Comparison of ENCODE assay signal across 2 cellular contexts in genomic region chr22:20889025-20889704, GRCh38.
A peak's percentile ranks its signal among the peaks of the same experiment; 100 is the strongest.
TF ChIP-seq lines count a peak whose summit lies in the region.

No MANE protein-coding gene starts in this region.

TF ChIP-seq in K562, 482 proteins besides CTCF, POLR2A, EP300 and RAD21 (continues in another document):
- TF ChIP-seq KAT7 (CRISPR knock-in tag; IDR thresholded peaks at IDR 0.05; ENCODE audit: borderline replicate concordance) (no peak), ZZZ3 (IDR thresholded peaks at IDR 0.05) (no peak), CAMTA2 (CRISPR knock-in tag; conservative IDR thresholded peaks at IDR 0.05) (peak; percentile 90), CEBPG (CRISPR knock-in tag; IDR thresholded peaks at IDR 0.05) (no peak), CEBPG (tag; conservative IDR thresholded peaks at IDR 0.05 in 1 of 2, IDR thresholded peaks at IDR 0.05 in 1 of 2) (no peak), NR2C2 (CRISPR knock-in tag; IDR thresholded peaks at IDR 0.05) (no peak), NR2C2 (tag; IDR thresholded peaks at IDR 0.05) (peak; percentile 31; the same call in 1 of the 2 replicates), FOXA1 (IDR thresholded peaks at IDR 0.05; ENCODE audit: borderline replicate concordance) (no peak), ID3 (CRISPR knock-in tag; IDR thresholded peaks at IDR 0.05) (0 out of 2 replicates have a peak, but pooled peaks have one; percentile 65), ID3 (tag; IDR thresholded peaks at IDR 0.05) (no peak), SMAD2 (IDR thresholded peaks at IDR 0.05; ENCODE audit: low read depth, low read length) (no peak), MBD1 (CRISPR knock-in tag; IDR thresholded peaks at IDR 0.05) (no peak), HMG20B (CRISPR knock-in tag; IDR thresholded peaks at IDR 0.05) (0 out of 2 replicates have a peak, but pooled peaks have one; percentile 75), RCOR1 (IDR thresholded peaks at IDR 0.05; ENCODE audit: borderline replicate concordance in 1 of 2, low read depth in 2 of 2, low read length in 2 of 2) (no peak; a peak in 1 of 4 replicates), ZNF707 (CRISPR knock-in tag; conservative IDR thresholded peaks at IDR 0.05) (peak; percentile 7; the same call in 1 of the 2 replicates), THRB (CRISPR knock-in tag; conservative IDR thresholded peaks at IDR 0.05) (no peak), ZNF316 (IDR thresholded peaks at IDR 0.05) (peak; percentile 89), FOXP4 (CRISPR knock-in tag; IDR thresholded peaks at IDR 0.05; ENCODE audit: borderline replicate concordance) (no peak), MAFG (tag; conservative IDR thresholded peaks at IDR 0.05) (peak; percentile 66), MAFF (IDR thresholded peaks at IDR 0.05; ENCODE audit: low read length) (peak; percentile 82), CSDE1 (IDR thresholded peaks at IDR 0.05) (no peak), ZBTB9 (CRISPR knock-in tag; IDR thresholded peaks at IDR 0.05) (0 out of 2 replicates have a peak, but pooled peaks have one; percentile 6), SOX6 (IDR thresholded peaks at IDR 0.05) (0 out of 2 replicates have a peak, but pooled peaks have one; percentile 9), KLF1 (tag; IDR thresholded peaks at IDR 0.05) (no peak), ZNF408 (CRISPR knock-in tag; IDR thresholded peaks at IDR 0.05; ENCODE audit: low read depth) (0 out of 2 replicates have a peak, but pooled peaks have one; percentile 61)

TF ChIP-seq in liver, 16 proteins besides CTCF, POLR2A, EP300 and RAD21:
- peak; percentile 93 for TF ChIP-seq NR2F2 (IDR thresholded peaks at IDR 0.05)
- peak; percentile 76 to 84 for TF ChIP-seq HNF4A (conservative IDR thresholded peaks at IDR 0.05)
- no peak for TF ChIP-seq ZBTB33 (IDR thresholded peaks at IDR 0.05)
- peak; percentile 47 for TF ChIP-seq HNF4G (IDR thresholded peaks at IDR 0.05)
- peak; percentile 10 for TF ChIP-seq ATF3 (IDR thresholded peaks at IDR 0.05)
- TF ChIP-seq FOXA2 (IDR thresholded peaks at IDR 0.05): peak; percentile 1
- TF ChIP-seq TAF1 (conservative IDR thresholded peaks at IDR 0.05): no peak
- TF ChIP-seq FOXA1 (IDR thresholded peaks at IDR 0.05): no peak
- peak in 1 of 2 donors; percentile 36 for TF ChIP-seq JUND (IDR thresholded peaks at IDR 0.05)
- no peak for TF ChIP-seq GABPA (IDR thresholded peaks at IDR 0.05 in 1 of 2, conservative IDR thresholded peaks at IDR 0.05 in 1 of 2)
- no peak for TF ChIP-seq REST (IDR thresholded peaks at IDR 0.05)
- no peak for TF ChIP-seq EGR1 (IDR thresholded peaks at IDR 0.05; ENCODE audit: low read depth in 2 of 2)
- peak; percentile 63 for TF ChIP-seq YY1 (IDR thresholded peaks at IDR 0.05)
- TF ChIP-seq MAX (IDR thresholded peaks at IDR 0.05): peak; percentile 55
- TF ChIP-seq SP1 (IDR thresholded peaks at IDR 0.05): peak; percentile 60
- TF ChIP-seq RXRA (IDR thresholded peaks at IDR 0.05): peak; percentile 81 to 88
